32 cellular contexts compared by ENCODE assay signal in the genomic region with DNA sequence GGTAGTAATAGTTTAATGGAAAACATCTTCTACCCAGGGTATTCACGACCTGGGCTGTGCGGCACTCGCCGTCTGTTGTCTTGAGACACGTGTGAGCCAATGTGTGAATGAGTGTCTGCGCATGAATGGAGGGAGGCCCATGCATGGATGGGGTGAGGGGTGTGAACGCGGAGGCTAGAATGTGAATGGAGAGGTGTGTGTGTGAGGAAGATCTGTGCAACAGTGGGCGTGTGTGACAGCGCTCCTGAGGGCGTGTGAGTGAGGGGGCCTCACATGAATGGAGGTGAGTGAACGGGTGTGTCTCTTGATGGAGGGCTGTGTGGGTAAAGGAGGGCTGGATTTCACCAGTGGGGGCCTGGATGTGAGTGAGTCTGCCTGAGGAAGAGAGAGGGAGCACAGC.
"Had no signal": no experiment of that assay in that cellular context is flagged by ENCODE, and none has a peak within 500 bp of the region (broad histone marks: within the 10 kb centered on the region; RNA-seq: fewer than 3 reads in every experiment).

No MANE protein-coding gene starts in this region.

- ATAC-seq: activated CD8-positive, alpha-beta T cell treated with anti-CD3 and anti-CD28 coated beads, Interleukin-2, amount 10 ng/mL, durations not matched to agents 7 days and 5 days; activated naive CD4-positive, alpha-beta T cell treated with anti-CD3 and anti-CD28 coated beads, Interleukin-2, amount 50 U/mL, for 72 hours; body of pancreas; PC-3; Right ventricle myocardium inferior had no signal

- H3K27ac ChIP-seq: adrenal gland, body of pancreas, RWPE1 had no signal

- H3K27me3 Mint-ChIP-seq: activated T-cell treated with anti-CD3 and anti-CD28 coated beads, Interleukin-2, amount 50 U/mL, for 24 hours had no signal

- H3K9me3 Mint-ChIP-seq: activated B cell treated with CpG ODN at 0.5 μM for 24 hours; activated naive CD4-positive, alpha-beta T cell treated with anti-CD3 and anti-CD28 coated beads for 36 hours; activated naive CD4-positive, alpha-beta T cell treated with anti-CD3 and anti-CD28 coated beads, Interleukin-2, amount 50 U/mL, for 72 hours; activated T-cell treated with anti-CD3 and anti-CD28 coated beads, Interleukin-2, amount 50 U/mL, for 24 hours; activated T-helper 1 cell treated with anti-CD3 and anti-CD28 coated beads, Interleukin-12 subunit alpha, Interleukin-12 subunit beta, Interleukin-2, Interleukin-4 antibody, amounts not matched to agents 30 ng/mL and 10 ng/mL and 1 ng/mL, durations not matched to agents 14 hours and 24 hours and 36 hours; T-helper 2 cell treated with Interferon-gamma antibody and Interleukin-4, amounts not matched to agents 5 μg/mL and 100 μg/mL, for 36 hours had no signal

- H3K9me3 ChIP-seq: adrenal gland, body of pancreas, MG63 had no signal

- H3K4me1 ChIP-seq: adrenal gland, body of pancreas had no signal

- H3K27me3 ChIP-seq: adrenal gland, body of pancreas, MG63 had no signal

- H3K36me3 Mint-ChIP-seq: activated naive CD4-positive, alpha-beta T cell treated with anti-CD3 and anti-CD28 coated beads, Interleukin-2, amount 50 U/mL, for 72 hours had no signal

- DNase-seq: activated B cell treated with CpG ODN at 0.5 μM for 24 hours; activated CD4-positive, alpha-beta T cell treated with anti-CD3 and anti-CD28 coated beads for 48 hours; activated CD4-positive, alpha-beta T cell treated with anti-CD3 and anti-CD28 coated beads, Interleukin-2, amount 50 U/mL, for 4 hours; activated CD4-positive, CD25-positive, alpha-beta regulatory T cell treated with anti-CD3 and anti-CD28 coated beads, Interleukin-2, amount 50 U/mL, for 72 hours; activated CD8-positive, alpha-beta T cell treated with anti-CD3 and anti-CD28 coated beads, Interleukin-2, amount 10 ng/mL, durations not matched to agents 7 days and 5 days; activated gamma-delta T cell treated with Interleukin-2 at 50 U/mL for 16 hours; activated naive CD4-positive, alpha-beta T cell treated with anti-CD3 and anti-CD28 coated beads for 36 hours; activated T-cell treated with anti-CD3 and anti-CD28 coated beads, Interleukin-2, amount 50 U/mL, for 24 hours; adrenal gland; body of pancreas; central memory CD4-positive, alpha-beta T cell; Kasumi-1; KG1; MG63; NCI-H1048; NCI-H1105 treated with DMSO at 0.1 percent for 48 hours; NCI-H1436; NCI-H1694; NCI-H1930; NCI-H2081 treated with DMSO at 0.1 percent for 48 hours; NCI-H2171; NCI-H510A; NCI-H526; NCI-H748 treated with DMSO at 0.1 percent for 48 hours; NK-92 treated with Interleukin-12 subunit alpha and Interleukin-12 subunit beta, amount 100 ng/mL, for 24 hours; PC-3; SIG-M5 had no signal

- H3K4me3 Mint-ChIP-seq: activated B cell treated with CpG ODN at 0.5 μM for 24 hours; activated CD8-positive, alpha-beta T cell treated with anti-CD3 and anti-CD28 coated beads, Interleukin-2, amount 10 ng/mL, durations not matched to agents 7 days and 5 days; activated naive CD4-positive, alpha-beta T cell treated with anti-CD3 and anti-CD28 coated beads for 36 hours; activated T-cell treated with anti-CD3 and anti-CD28 coated beads, Interleukin-2, amount 50 U/mL, for 24 hours; activated T-helper 1 cell treated with anti-CD3 and anti-CD28 coated beads, Interleukin-12 subunit alpha, Interleukin-12 subunit beta, Interleukin-2, Interleukin-4 antibody, amounts not matched to agents 30 ng/mL and 10 ng/mL and 1 ng/mL, durations not matched to agents 14 hours and 24 hours and 36 hours; T-helper 2 cell treated with Interferon-gamma antibody and Interleukin-4, amounts not matched to agents 5 μg/mL and 100 μg/mL, for 36 hours had no signal

- H3K27ac Mint-ChIP-seq: activated B cell treated with CpG ODN at 0.5 μM for 24 hours; activated CD8-positive, alpha-beta T cell treated with anti-CD3 and anti-CD28 coated beads, Interleukin-2, amount 10 ng/mL, durations not matched to agents 7 days and 5 days; activated naive CD4-positive, alpha-beta T cell treated with anti-CD3 and anti-CD28 coated beads for 36 hours; activated naive CD4-positive, alpha-beta T cell treated with anti-CD3 and anti-CD28 coated beads, Interleukin-2, amount 50 U/mL, for 72 hours; activated T-cell treated with anti-CD3 and anti-CD28 coated beads, Interleukin-2, amount 50 U/mL, for 24 hours; activated T-helper 1 cell treated with anti-CD3 and anti-CD28 coated beads, Interleukin-12 subunit alpha, Interleukin-12 subunit beta, Interleukin-2, Interleukin-4 antibody, amounts not matched to agents 30 ng/mL and 10 ng/mL and 1 ng/mL, durations not matched to agents 14 hours and 24 hours and 36 hours; T-helper 2 cell treated with Interferon-gamma antibody and Interleukin-4, amounts not matched to agents 5 μg/mL and 100 μg/mL, for 36 hours had no signal

- H3K4me1 Mint-ChIP-seq: activated B cell treated with CpG ODN at 0.5 μM for 24 hours had no signal

- H3K4me3 ChIP-seq: adrenal gland, body of pancreas, MG63 had no signal

- H3K36me3 ChIP-seq: adrenal gland, MG63 had no signal
